Comparison of ENCODE assay signal across 23 cellular contexts in genomic region chr5:133867851-133868545, GRCh38.
"Had no signal": no experiment of that assay in that cellular context is flagged by ENCODE, and none has a peak within 500 bp of the region (broad histone marks: within the 10 kb centered on the region; RNA-seq: fewer than 3 reads in every experiment).

No MANE protein-coding gene starts in this region.

- H3K9me3 Mint-ChIP-seq: activated CD4-positive, alpha-beta memory T cell treated with anti-CD3 and anti-CD28 coated beads, Interleukin-2, amount 10 ng/mL, durations not matched to agents 7 days and 5 days; activated naive CD4-positive, alpha-beta T cell treated with anti-CD3 and anti-CD28 coated beads, Interleukin-2, amount 50 U/mL, for 24 hours; T-cell had no signal

- H3K4me3 Mint-ChIP-seq: activated CD4-positive, alpha-beta memory T cell treated with anti-CD3 and anti-CD28 coated beads, Interleukin-2, amount 10 ng/mL, durations not matched to agents 7 days and 5 days; activated CD4-positive, alpha-beta T cell treated with anti-CD3 and anti-CD28 coated beads for 36 hours; activated naive CD4-positive, alpha-beta T cell treated with anti-CD3 and anti-CD28 coated beads, Interleukin-2, amount 50 U/mL, for 24 hours; T-cell had no signal

- ATAC-seq: activated CD4-positive, alpha-beta T cell treated with anti-CD3 and anti-CD28 coated beads for 36 hours; K562; Right ventricle myocardium inferior; T-cell had no signal

- H3K27me3 Mint-ChIP-seq: activated naive CD4-positive, alpha-beta T cell treated with anti-CD3 and anti-CD28 coated beads, Interleukin-2, amount 50 U/mL, for 24 hours had no signal

- DNase-seq: activated CD4-positive, alpha-beta memory T cell treated with anti-CD3 and anti-CD28 coated beads, Interleukin-2, amount 10 ng/mL, durations not matched to agents 7 days and 5 days; activated CD4-positive, alpha-beta T cell treated with anti-CD3 and anti-CD28 coated beads for 36 hours; activated CD4-positive, alpha-beta T cell treated with anti-CD3 and anti-CD28 coated beads, Interleukin-2, amount 50 U/mL, for 1 hour; activated CD4-positive, CD25-positive, alpha-beta regulatory T cell; activated CD8-positive, alpha-beta memory T cell treated with anti-CD3 and anti-CD28 coated beads, Interleukin-2, amount 50 U/mL, for 48 hours; activated effector memory CD4-positive, alpha-beta T cell treated with Interleukin-2 at 50 U/mL for 16 hours; activated naive CD4-positive, alpha-beta T cell; activated T-cell treated with anti-CD3 and anti-CD28 coated beads, Interleukin-2, amount 50 U/mL, for 1 hour; adrenal gland; anterior cingulate cortex; Kasumi-1; NCI-H1105 treated with DMSO at 0.1 percent for 48 hours; NCI-H1436 treated with DMSO at 0.1 percent for 48 hours; NCI-H187; NCI-H2081; NCI-H446; NCI-H748 treated with DMSO at 0.1 percent for 48 hours; T-cell; T-helper 2 cell; T1000 had no signal

- H3K27ac Mint-ChIP-seq: activated CD4-positive, alpha-beta memory T cell treated with anti-CD3 and anti-CD28 coated beads, Interleukin-2, amount 10 ng/mL, durations not matched to agents 7 days and 5 days; activated CD4-positive, alpha-beta T cell treated with anti-CD3 and anti-CD28 coated beads for 36 hours; T-cell had no signal

- H3K36me3 Mint-ChIP-seq: activated naive CD4-positive, alpha-beta T cell treated with anti-CD3 and anti-CD28 coated beads, Interleukin-2, amount 50 U/mL, for 24 hours; T-cell had no signal
